Comparison of ENCODE assay signal across 28 cellular contexts in the genomic region with DNA sequence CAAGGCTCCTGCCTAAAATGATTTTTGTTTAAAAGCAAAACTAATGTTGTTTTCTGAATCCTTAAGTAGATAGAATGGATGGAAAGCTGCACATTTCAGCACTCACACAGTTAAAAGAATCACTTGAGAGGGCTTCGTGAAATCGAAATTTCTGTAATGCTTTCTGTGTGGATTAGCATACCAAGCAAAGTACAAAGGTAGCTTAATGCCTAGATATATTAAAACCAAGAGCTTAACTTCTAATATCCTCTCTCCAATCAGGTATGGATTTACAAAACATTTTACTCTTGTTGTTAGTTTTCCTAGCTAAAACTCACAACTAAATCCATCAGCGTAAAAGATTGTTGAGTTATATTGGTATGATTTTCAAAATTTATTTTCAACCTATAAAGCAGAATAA.
"Had no signal": no experiment of that assay in that cellular context is flagged by ENCODE, and none has a peak within 500 bp of the region (broad histone marks: within the 10 kb centered on the region; RNA-seq: fewer than 3 reads in every experiment).

No MANE protein-coding gene starts in this region.

- DNase-seq: naive thymus-derived CD8-positive, alpha-beta T cell; nephron progenitor cell; nucleus accumbens; pancreas; retina; right cardiac atrium; right lobe of liver; sigmoid colon; small intestine; stimulated activated CD4-positive, alpha-beta T cell treated with anti-CD3 and anti-CD28 coated beads, Interleukin-15, amount 100 ng/mL, for 24 hours; stimulated activated CD4-positive, alpha-beta T cell treated with anti-CD3 and anti-CD28 coated beads, Interleukin-2, amount 100 ng/mL, for 24 hours; stimulated activated CD4-positive, alpha-beta T cell treated with anti-CD3 and anti-CD28 coated beads, Interleukin-2, amount 100 ng/mL, for 48 hours; stimulated activated CD4-positive, alpha-beta T cell treated with anti-CD3 and anti-CD28 coated beads, Interleukin-4, amount 100 ng/mL, for 24 hours; stimulated activated naive B cell treated with anti-CD40 and anti-IgM and Interleukin-4, amounts not matched to agents 10 μg/mL and 1 μg/mL and 100 μg/mL, for 72 hours; stimulated activated naive CD4-positive, alpha-beta T cell treated with Interleukin-2 at 50 U/mL for 16 hours; stomach; thyroid gland; trophoblast cell; upper lobe of left lung; uterus had no signal

- H3K9me3 ChIP-seq: pancreas, prostate gland, right lobe of liver, sigmoid colon, stomach, thoracic aorta, thyroid gland, tibial nerve, upper lobe of left lung, uterus had no signal

- ATAC-seq: naive thymus-derived CD8-positive, alpha-beta T cell; natural killer cell treated with Interleukin-12 subunit alpha and Interleukin-12 subunit beta and Interleukin-15 and Interleukin-18, amount 100 ng/mL, for 72 hours; pancreas; right cardiac atrium; right lobe of liver; stimulated activated effector memory CD8-positive, alpha-beta T cell treated with anti-CD3 and anti-CD28 coated beads, Interleukin-12 subunit alpha, Interleukin-12 subunit beta, amount 100 ng/mL, for 72 hours; stimulated activated naive B cell treated with anti-CD40 and anti-IgM and Interleukin-4, amounts not matched to agents 10 μg/mL and 1 μg/mL and 100 μg/mL, for 72 hours had no signal

- H3K4me3 Mint-ChIP-seq: naive thymus-derived CD8-positive, alpha-beta T cell; natural killer cell treated with Interleukin-12 subunit alpha and Interleukin-12 subunit beta and Interleukin-15 and Interleukin-18, amount 100 ng/mL, for 72 hours; nephron progenitor cell; neural crest cell; stimulated activated effector memory CD8-positive, alpha-beta T cell treated with anti-CD3 and anti-CD28 coated beads, Interleukin-12 subunit alpha, Interleukin-12 subunit beta, amount 100 ng/mL, for 72 hours; stimulated activated naive B cell treated with anti-CD40 and anti-IgM and Interleukin-4, amounts not matched to agents 10 μg/mL and 1 μg/mL and 100 μg/mL, for 72 hours; stimulated activated naive CD8-positive, alpha-beta T cell treated with anti-CD3 and anti-CD28 coated beads, Interleukin-15, Interleukin-2, amounts not matched to agents 100 ng/mL and 50 ng/mL, for 24 hours had no signal

- H3K4me1 Mint-ChIP-seq: naive thymus-derived CD8-positive, alpha-beta T cell; nephron progenitor cell; stimulated activated effector memory CD8-positive, alpha-beta T cell treated with anti-CD3 and anti-CD28 coated beads, Interleukin-12 subunit alpha, Interleukin-12 subunit beta, amount 100 ng/mL, for 72 hours; stimulated activated naive B cell treated with anti-CD40 and anti-IgM and Interleukin-4, amounts not matched to agents 10 μg/mL and 1 μg/mL and 100 μg/mL, for 72 hours had no signal

- H3K27ac ChIP-seq: neutrophil, pancreas, prostate gland, right lobe of liver, sigmoid colon, stomach, thoracic aorta, thyroid gland, tibial nerve, upper lobe of left lung, uterus had no signal

- H3K27ac Mint-ChIP-seq: naive thymus-derived CD8-positive, alpha-beta T cell; natural killer cell treated with Interleukin-12 subunit alpha and Interleukin-12 subunit beta and Interleukin-15 and Interleukin-18, amount 100 ng/mL, for 72 hours; nephron progenitor cell; stimulated activated effector memory CD8-positive, alpha-beta T cell treated with anti-CD3 and anti-CD28 coated beads, Interleukin-12 subunit alpha, Interleukin-12 subunit beta, amount 100 ng/mL, for 72 hours; stimulated activated naive B cell treated with anti-CD40 and anti-IgM and Interleukin-4, amounts not matched to agents 10 μg/mL and 1 μg/mL and 100 μg/mL, for 72 hours; stimulated activated naive CD8-positive, alpha-beta T cell treated with anti-CD3 and anti-CD28 coated beads, Interleukin-15, Interleukin-2, amounts not matched to agents 100 ng/mL and 50 ng/mL, for 24 hours had no signal

- H3K36me3 ChIP-seq: neutrophil, pancreas, prostate gland, right lobe of liver, sigmoid colon, stomach, thoracic aorta, thyroid gland, tibial nerve, upper lobe of left lung, uterus had no signal

- H3K27me3 Mint-ChIP-seq: naive thymus-derived CD8-positive, alpha-beta T cell; natural killer cell treated with Interleukin-12 subunit alpha and Interleukin-12 subunit beta and Interleukin-15 and Interleukin-18, amount 100 ng/mL, for 72 hours; stimulated activated naive B cell treated with anti-CD40 and anti-IgM and Interleukin-4, amounts not matched to agents 10 μg/mL and 1 μg/mL and 100 μg/mL, for 72 hours; stimulated activated naive CD8-positive, alpha-beta T cell treated with anti-CD3 and anti-CD28 coated beads, Interleukin-15, Interleukin-2, amounts not matched to agents 100 ng/mL and 50 ng/mL, for 24 hours had no signal

- H3K36me3 Mint-ChIP-seq: naive thymus-derived CD8-positive, alpha-beta T cell; natural killer cell treated with Interleukin-12 subunit alpha and Interleukin-12 subunit beta and Interleukin-15 and Interleukin-18, amount 100 ng/mL, for 72 hours; stimulated activated effector memory CD8-positive, alpha-beta T cell treated with anti-CD3 and anti-CD28 coated beads, Interleukin-12 subunit alpha, Interleukin-12 subunit beta, amount 100 ng/mL, for 72 hours; stimulated activated naive B cell treated with anti-CD40 and anti-IgM and Interleukin-4, amounts not matched to agents 10 μg/mL and 1 μg/mL and 100 μg/mL, for 72 hours had no signal

- H3K9me3 Mint-ChIP-seq: nephron progenitor cell; neural crest cell; stimulated activated naive B cell treated with anti-CD40 and anti-IgM and Interleukin-4, amounts not matched to agents 10 μg/mL and 1 μg/mL and 100 μg/mL, for 72 hours; stimulated activated naive CD8-positive, alpha-beta T cell treated with anti-CD3 and anti-CD28 coated beads, Interleukin-15, Interleukin-2, amounts not matched to agents 100 ng/mL and 50 ng/mL, for 24 hours had no signal

- H3K4me3 ChIP-seq: pancreas, prostate gland, right lobe of liver, sigmoid colon, stomach, thoracic aorta, thyroid gland, tibial nerve, upper lobe of left lung, uterus had no signal
